Comparison of ENCODE assay signal across 21 cellular contexts in the genomic region with DNA sequence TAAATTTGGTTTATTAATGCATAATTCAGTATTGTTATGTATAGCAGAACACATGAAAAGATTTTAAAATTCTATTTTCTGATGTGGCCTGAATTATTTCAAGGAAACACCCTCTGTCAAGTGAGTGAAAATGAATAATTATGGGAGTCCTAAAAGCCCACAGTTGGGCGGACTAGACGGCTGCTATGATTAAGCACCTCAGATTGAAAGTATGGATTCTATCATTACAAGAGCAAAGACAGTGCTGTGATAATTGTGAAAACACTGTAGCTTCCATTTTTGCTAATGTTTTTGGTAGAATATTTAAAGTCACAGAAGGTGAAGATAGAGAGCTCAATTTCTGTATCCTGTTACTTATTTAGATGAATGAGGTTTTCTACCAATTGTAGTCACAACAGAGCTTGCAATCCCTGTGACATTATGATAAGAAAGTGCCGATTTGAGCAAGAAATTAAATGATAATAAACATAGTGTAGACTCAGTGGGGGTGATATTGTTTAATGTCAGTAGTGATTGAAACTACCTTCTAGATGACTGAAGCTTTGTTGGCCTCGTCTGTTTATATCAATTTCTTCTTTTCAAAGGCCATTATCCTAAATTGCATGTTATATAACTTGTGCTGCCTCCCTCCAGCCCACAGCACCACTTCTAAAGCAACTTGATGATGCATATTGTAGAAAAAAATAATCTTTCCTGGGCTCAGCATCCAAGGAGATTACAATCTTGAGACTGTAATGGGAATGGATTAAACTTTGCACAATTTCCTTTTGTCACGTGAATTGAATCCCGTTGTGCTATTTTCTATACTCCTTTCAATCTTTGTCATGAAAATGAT.
DNase-seq lines count a peak whose midpoint lies in the region; ATAC-seq and TF ChIP-seq lines count a peak whose summit lies in the region.
"Had no signal": no experiment of that assay in that cellular context is flagged by ENCODE, and none has a peak within 500 bp of the region (broad histone marks: within the 10 kb centered on the region; RNA-seq: fewer than 3 reads in every experiment).

No MANE protein-coding gene starts in this region.

- ATAC-seq in gastroesophageal sphincter (no peak), GM19455 (IDR thresholded peaks at IDR 0.05; ENCODE audit: unreplicated experiment) (no peak)
- ATAC-seq: natural killer cell had no signal

- H3K4me3 ChIP-seq in gastroesophageal sphincter, result no peak overlapping the region
- H3K4me3 ChIP-seq: ascending aorta, stomach had no signal

- TF ChIP-seq POLR2A in gastroesophageal sphincter (IDR thresholded peaks at IDR 0.05), result no peak

- no peaks in the 10 kb centered on the region for H3K4me1 ChIP-seq in gastroesophageal sphincter
- H3K4me1 ChIP-seq: ascending aorta, stomach had no signal

- DNase-seq in stimulated activated CD4-positive, alpha-beta T cell treated with anti-CD3 and anti-CD28 coated beads, Interleukin-15, amount 100 ng/mL, for 24 hours, result peak; percentile 11
- no peak for DNase-seq in stimulated activated CD4-positive, alpha-beta T cell treated with anti-CD3 and anti-CD28 coated beads, Interleukin-2, amount 100 ng/mL, for 48 hours
- DNase-seq in NCI-H146 treated with DMSO at 0.1 percent for 48 hours (lab: John Stamatoyannopoulos, UW; ENCODE audit: unreplicated experiment) (peak; percentile 20), type B pancreatic cell (ENCODE audit: extremely low spot score, unreplicated experiment) (no peak)
- DNase-seq: activated B cell treated with CpG ODN at 0.5 μM for 24 hours; activated CD8-positive, alpha-beta memory T cell treated with anti-CD3 and anti-CD28 coated beads, Interleukin-2, amount 50 U/mL, for 4 hours; activated gamma-delta T cell treated with Interleukin-2 at 50 U/mL for 16 hours; HCEC 1CT; mesendoderm; natural killer cell; NCI-H510A treated with DMSO at 0.1 percent for 48 hours; RPMI8226; SK-N-SH; stomach; trophoblast cell had no signal

- H3K27ac ChIP-seq in gastroesophageal sphincter, result no peak overlapping the region
- H3K27ac ChIP-seq: ascending aorta, KMS-11, stomach had no signal

- peaks cover 22% of the 10 kb centered on the region for H3K4me1 Mint-ChIP-seq in brain
- H3K4me1 Mint-ChIP-seq in type B pancreatic cell (ENCODE audit: unreplicated experiment), result peaks cover 17% of the 10 kb centered on the region
- H3K4me1 Mint-ChIP-seq: activated B cell treated with CpG ODN at 0.5 μM for 24 hours, natural killer cell had no signal

- no peak for TF ChIP-seq CTCF in brain (conservative IDR thresholded peaks at IDR 0.05)
- TF ChIP-seq CTCF in type B pancreatic cell (conservative IDR thresholded peaks at IDR 0.05), result no peak
- no peak for TF ChIP-seq CTCF in gastroesophageal sphincter (IDR thresholded peaks at IDR 0.05)

- 57 to 78% methylated on average over 6 of the region's 6 CpGs for WGBS in gastroesophageal sphincter (ENCODE audit: low coverage in 1 of 2), 2 donors

- H3K27me3 Mint-ChIP-seq in brain, result peaks cover 3% of the 10 kb centered on the region
- H3K27me3 Mint-ChIP-seq in type B pancreatic cell, result no peaks in the 10 kb centered on the region
- H3K27me3 Mint-ChIP-seq: progenitor cell of endocrine pancreas had no signal

- no peaks in the 10 kb centered on the region for H3K36me3 ChIP-seq in gastroesophageal sphincter
- H3K36me3 ChIP-seq: ascending aorta, stomach had no signal

- H3K27ac Mint-ChIP-seq in brain, result peak overlapping the region; percentile 43 to 87 (median 78)
- H3K27ac Mint-ChIP-seq in type B pancreatic cell, result peak overlapping the region; percentile 30
- H3K27ac Mint-ChIP-seq: activated B cell treated with CpG ODN at 0.5 μM for 24 hours, natural killer cell had no signal

- H3K9me3 Mint-ChIP-seq in brain (peaks cover 5 to 18% (median 13%) of the 10 kb centered on the region in 5 experiments), type B pancreatic cell (no peaks in the 10 kb centered on the region)
- H3K9me3 Mint-ChIP-seq: activated B cell treated with CpG ODN at 0.5 μM for 24 hours had no signal

- peak overlapping the region in 4 of 5 experiments; percentile 28 to 45 (median 33) for H3K4me3 Mint-ChIP-seq in brain
- H3K4me3 Mint-ChIP-seq in type B pancreatic cell, result no peak overlapping the region
- H3K4me3 Mint-ChIP-seq: activated B cell treated with CpG ODN at 0.5 μM for 24 hours, natural killer cell had no signal

- no peaks in the 10 kb centered on the region for H3K9me3 ChIP-seq in gastroesophageal sphincter
- H3K9me3 ChIP-seq: ascending aorta, SK-N-SH, stomach had no signal

- TF ChIP-seq EP300 in gastroesophageal sphincter (IDR thresholded peaks at IDR 0.05), result no peak

- H3K36me3 Mint-ChIP-seq in brain (no peaks in the 10 kb centered on the region), type B pancreatic cell (no peaks in the 10 kb centered on the region)

- no peaks in the 10 kb centered on the region for H3K27me3 ChIP-seq in gastroesophageal sphincter
- H3K27me3 ChIP-seq: ascending aorta, stomach had no signal

Comparison
In these comparisons a context has a peak if more than half of its experiments do, and no peak if none do; other contexts are left out.
1. DNase-seq: peak in stimulated activated CD4-positive, alpha-beta T cell treated with anti-CD3 and anti-CD28 coated beads, Interleukin-15, amount 100 ng/mL, for 24 hours (single experiment) and NCI-H146 treated with DMSO at 0.1 percent for 48 hours (single experiment); none in stimulated activated CD4-positive, alpha-beta T cell treated with anti-CD3 and anti-CD28 coated beads, Interleukin-2, amount 100 ng/mL, for 48 hours (0 of 2) and type B pancreatic cell (single experiment).